1 cellular context compared by ENCODE assay signal in genomic region chr1:87956072-87956471, GRCh38.
TF ChIP-seq lines count a peak whose summit lies in the region.

No MANE protein-coding gene starts in this region.

TF ChIP-seq in SK-N-SH, 30 proteins besides CTCF, POLR2A, EP300 and RAD21 (continued from another document):
- TF ChIP-seq PBX3 (IDR thresholded peaks at IDR 0.05) (peak; percentile 91), EZH2phosphoT487 (IDR thresholded peaks at IDR 0.05; ENCODE audit: borderline replicate concordance, low read depth) (no peak), SIN3A (IDR thresholded peaks at IDR 0.05; ENCODE audit: borderline replicate concordance, low read depth, low read length) (0 out of 2 replicates have a peak, but pooled peaks have one; percentile 16), ELF1 (IDR thresholded peaks at IDR 0.05) (peak; percentile 40; the same call in 1 of the 2 replicates), USF2 (IDR thresholded peaks at IDR 0.05; ENCODE audit: borderline replicate concordance, low read depth, low read length) (no peak), TCF12 (IDR thresholded peaks at IDR 0.05) (peak; percentile 96), JUND (IDR thresholded peaks at IDR 0.05) (peak; percentile 98), RFX5 (IDR thresholded peaks at IDR 0.05; ENCODE audit: low read length) (no peak), FOXJ3 (CRISPR knock-in tag; IDR thresholded peaks at IDR 0.05) (no peak), MXI1 (IDR thresholded peaks at IDR 0.05; ENCODE audit: low read depth, low read length) (no peak), IRF3 (IDR thresholded peaks at IDR 0.05; ENCODE audit: low read depth, low read length) (no peak), MEF2A (IDR thresholded peaks at IDR 0.05; ENCODE audit: borderline replicate concordance, low read depth) (peak; percentile 86), FOSL2 (IDR thresholded peaks at IDR 0.05; ENCODE audit: borderline replicate concordance, low read depth) (peak; percentile 98)
